In the genomic region with DNA sequence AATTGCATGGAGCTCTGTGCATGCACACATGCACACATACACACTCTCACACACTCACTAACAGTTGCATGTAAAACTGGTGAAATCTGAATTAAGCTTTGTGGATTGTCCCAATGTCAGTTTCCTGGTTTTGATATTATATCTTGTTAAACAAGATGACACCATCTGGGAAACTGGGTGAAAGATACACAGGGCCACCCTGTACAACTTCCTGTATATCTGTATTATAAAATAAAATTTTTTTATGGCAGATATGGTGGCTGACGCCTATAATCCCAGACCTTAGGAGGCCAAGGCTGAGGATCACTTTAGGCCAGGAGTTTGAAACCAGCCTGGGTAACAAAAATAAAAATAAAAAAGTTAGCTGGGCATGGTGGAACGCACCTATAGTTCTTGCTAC, we compare ENCODE assay signal across 26 cellular contexts.
DNase-seq lines count a peak whose midpoint lies in the region; ATAC-seq and FAIRE-seq lines count a peak whose summit lies in the region.
"Had no signal": no experiment of that assay in that cellular context is flagged by ENCODE, and none has a peak within 500 bp of the region (broad histone marks: within the 10 kb centered on the region; RNA-seq: fewer than 3 reads in every experiment).

No MANE protein-coding gene starts in this region.

- ATAC-seq in left colon: peak; percentile 96
- ATAC-seq: GM12878 had no signal

- H3K4me3 ChIP-seq in mucosa of rectum (ENCODE audit: low read length in 2 of 2): no peak overlapping the region
- H3K4me3 ChIP-seq: BLaER1, GM12878 had no signal

- peak overlapping the region; percentile 59 to 63 for H3K27ac ChIP-seq in mucosa of rectum (ENCODE audit: low read depth in 2 of 2, low read length in 2 of 2)
- H3K27ac ChIP-seq: BLaER1 had no signal

- H3K9ac ChIP-seq in mucosa of rectum (ENCODE audit: low read depth in 1 of 2, low read length in 2 of 2): no peak overlapping the region
- H3K9ac ChIP-seq: BLaER1 had no signal

- peak in 1 of 2 donors; percentile 31 for DNase-seq in left colon
- DNase-seq in urothelium cell line (ENCODE audit: low spot score): no peak
- no peak for DNase-seq in iPS-NIHi7 (ENCODE audit: extremely low spot score)
- DNase-seq in NCI-H1048 (lab: John Stamatoyannopoulos, UW): no peak
- DNase-seq in stimulated activated CD4-positive, alpha-beta T cell treated with anti-CD3 and anti-CD28 coated beads, Interleukin-4, amount 100 ng/mL, for 24 hours: no peak
- DNase-seq: 8988T; ACHN; BE2C; C1 segment of cervical spinal cord; CD4-positive, alpha-beta memory T cell; CD4-positive, CD25-positive, alpha-beta regulatory T cell; CD8-positive, alpha-beta memory T cell; COR-L47; DMS 273 treated with DMSO at 0.1 percent for 48 hours; DMS153; DMS53; DMS79; DND-41; EL; GDM1 had no signal

- intact Hi-C loops in left colon (cut with DNase I, micrococcal nuclease): no loop called here

- peaks cover 0 to 11% of the 10 kb centered on the region in 2 donors for H3K4me1 ChIP-seq in mucosa of rectum (ENCODE audit: control insufficient read depth in 2 of 2, insufficient read depth in 2 of 2, low read length in 2 of 2)
- H3K4me1 ChIP-seq: BE2C, BLaER1 had no signal

- no peaks in the 10 kb centered on the region for H3K36me3 ChIP-seq in mucosa of rectum (ENCODE audit: control insufficient read depth in 2 of 2, insufficient read depth in 2 of 2, low read length in 2 of 2)
- H3K36me3 ChIP-seq: BE2C, BLaER1 had no signal

- no peaks in the 10 kb centered on the region for H3K9me3 ChIP-seq in mucosa of rectum (ENCODE audit: control insufficient read depth in 2 of 2, low read length in 2 of 2)
- H3K9me3 ChIP-seq: BE2C had no signal

- H3K27me3 ChIP-seq in mucosa of rectum (ENCODE audit: control insufficient read depth in 2 of 2, insufficient read depth in 2 of 2, low read length in 2 of 2): no peaks in the 10 kb centered on the region
- H3K27me3 ChIP-seq: BE2C, BLaER1 had no signal

- peak; percentile 48 for FAIRE-seq in urothelium cell line (lab: Jason Lieb, UNC)
- FAIRE-seq: A204.1, GM12878, GM12892, GM19239 had no signal
